1 cellular context compared by ENCODE assay signal in the genomic region with DNA sequence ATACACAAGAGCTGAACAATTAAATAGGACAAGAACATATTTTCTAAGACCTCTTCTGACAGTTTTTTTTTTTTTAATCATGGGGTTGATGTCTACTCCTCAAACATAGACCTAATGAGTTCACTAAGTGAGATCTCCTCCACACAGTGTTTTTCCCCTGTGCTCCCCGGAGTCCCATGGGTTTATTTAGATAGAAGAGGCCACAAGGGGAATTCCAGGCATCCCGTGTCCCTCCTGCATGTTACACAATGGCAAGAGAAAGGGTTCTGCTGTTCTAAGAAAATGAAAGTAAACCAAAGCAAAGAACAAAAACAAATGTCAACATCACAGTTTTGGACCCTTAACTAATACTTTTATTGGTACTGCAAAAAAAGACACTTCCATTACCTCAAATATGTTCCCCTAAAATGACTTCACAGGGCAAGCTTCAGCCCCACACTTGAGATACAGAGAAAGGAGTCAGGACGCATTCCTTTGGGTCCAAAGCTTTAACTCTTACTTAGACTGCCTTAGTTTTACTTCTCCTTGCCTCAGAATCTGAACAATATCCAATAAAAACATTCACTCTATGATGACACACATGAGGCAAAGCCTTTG.
TF ChIP-seq lines count a peak whose summit lies in the region.

No MANE protein-coding gene starts in this region.

TF ChIP-seq in GM12878, 131 proteins besides CTCF, POLR2A, EP300 and RAD21 (continued from another document):
- TF ChIP-seq, protein P1, sequence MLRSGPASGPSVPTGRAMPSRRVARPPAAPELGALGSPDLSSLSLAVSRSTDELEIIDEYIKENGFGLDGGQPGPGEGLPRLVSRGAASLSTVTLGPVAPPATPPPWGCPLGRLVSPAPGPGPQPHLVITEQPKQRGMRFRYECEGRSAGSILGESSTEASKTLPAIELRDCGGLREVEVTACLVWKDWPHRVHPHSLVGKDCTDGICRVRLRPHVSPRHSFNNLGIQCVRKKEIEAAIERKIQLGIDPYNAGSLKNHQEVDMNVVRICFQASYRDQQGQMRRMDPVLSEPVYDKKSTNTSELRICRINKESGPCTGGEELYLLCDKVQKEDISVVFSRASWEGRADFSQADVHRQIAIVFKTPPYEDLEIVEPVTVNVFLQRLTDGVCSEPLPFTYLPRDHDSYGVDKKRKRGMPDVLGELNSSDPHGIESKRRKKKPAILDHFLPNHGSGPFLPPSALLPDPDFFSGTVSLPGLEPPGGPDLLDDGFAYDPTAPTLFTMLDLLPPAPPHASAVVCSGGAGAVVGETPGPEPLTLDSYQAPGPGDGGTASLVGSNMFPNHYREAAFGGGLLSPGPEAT (IDR thresholded peaks at IDR 0.05; ENCODE audit: low read depth): peak; percentile 92
- TF ChIP-seq MTA2 (IDR thresholded peaks at IDR 0.05; ENCODE audit: low read depth) (peak; percentile 37; the same call in 1 of the 2 replicates), MEF2B (IDR thresholded peaks at IDR 0.05; ENCODE audit: partially characterized antibody, poor library complexity, severe bottlenecking) (peak; percentile 77), FOXK2 (IDR thresholded peaks at IDR 0.05) (peak; percentile 33; the same call in 1 of the 2 replicates), ZNF384 (IDR thresholded peaks at IDR 0.05; ENCODE audit: borderline replicate concordance, low read depth, low read length) (peak; percentile 39; the same call in 1 of the 2 replicates), ATF7 (IDR thresholded peaks at IDR 0.05; ENCODE audit: low read depth) (peak; percentile 43), RAD51 (IDR thresholded peaks at IDR 0.05) (peak; percentile 42; the same call in 1 of the 2 replicates), RELA (IDR thresholded peaks at IDR 0.05; ENCODE audit: borderline replicate concordance, partially characterized antibody) (peak; percentile 81)
TF ChIP-seq in GM12878: peak in this region for 9; not testable (repeated sequence) for 122.
